In genomic region chr11:65384301-65384889, GRCh38 we compare ENCODE assay signal across 9 cellular contexts. TPM values are rescaled to one million over a fixed set of nuclear protein-coding genes. Genes with fewer than 3 reads are reported as not detected.
A peak's percentile ranks its signal among the peaks of the same experiment; 100 is the strongest.
DNase-seq lines count a peak whose midpoint lies in the region; ATAC-seq and TF ChIP-seq lines count a peak whose summit lies in the region.
"Had no signal": no experiment of that assay in that cellular context is flagged by ENCODE, and none has a peak within 500 bp of the region (broad histone marks: within the 10 kb centered on the region; RNA-seq: fewer than 3 reads in every experiment).

No MANE protein-coding gene starts in this region.

- H3K9me3 ChIP-seq in PC-9 (ENCODE audit: insufficient read depth, low read depth), result no peaks in the 10 kb centered on the region
- no peaks in the 10 kb centered on the region for H3K9me3 ChIP-seq in colonic mucosa
- H3K9me3 ChIP-seq in naive thymus-derived CD4-positive, alpha-beta T cell (ENCODE audit: control insufficient read depth in 2 of 3, low read length in 3 of 3), result no peaks in the 10 kb centered on the region

- H3K27ac ChIP-seq in PC-9 (peak overlapping the region; percentile 93), colonic mucosa (peak overlapping the region; percentile 98)
- peak overlapping the region; percentile 82 for H3K27ac ChIP-seq in naive thymus-derived CD4-positive, alpha-beta T cell (ENCODE audit: low read depth, low read length)

- H3K9ac ChIP-seq in colonic mucosa (ENCODE audit: low read depth in 2 of 2, low read length in 2 of 2), result peak overlapping the region; percentile 31 to 32

- intact Hi-C loops in PC-9 (cut with micrococcal nuclease; ENCODE audit: unreplicated experiment), result no loop called here
- intact Hi-C loops in colonic mucosa (cut with DNase I), result loop anchor here (5.0 kb wide), 1 partner anchor 33 kb away; no protein-coding TSS in a partner anchor
- intact Hi-C loops in naive thymus-derived CD4-positive, alpha-beta T cell (cut with micrococcal nuclease), result no loop called here

- H3K9me2 ChIP-seq in PC-9 (ENCODE audit: insufficient read depth), result no peaks in the 10 kb centered on the region

- peak overlapping the region; percentile 97 to 100 (median 99) for H3K27ac Mint-ChIP-seq in naive thymus-derived CD4-positive, alpha-beta T cell

- H3K4me3 ChIP-seq in AG10803 (ENCODE audit: low read length) (no peak overlapping the region), PC-9 (no peak overlapping the region), colonic mucosa (no peak overlapping the region)
- no peak overlapping the region for H3K4me3 ChIP-seq in naive thymus-derived CD4-positive, alpha-beta T cell (ENCODE audit: low read length)

- POLR2A ChIA-PET in PC-9 (lab: Charles Lee; ENCODE audit: unreplicated experiment), result no interaction called here
- POLR2A ChIA-PET in naive thymus-derived CD4-positive, alpha-beta T cell (lab: Charles Lee), result interaction anchor here (0.7 to 17.2 kb wide), 10 partner anchors 11 to 141 kb away, joined by 3 to 460 read pairs (median 5); partner anchors contain the start of genes MALAT1, NEAT1 and SCYL1

- peaks cover 54% of the 10 kb centered on the region for H3F3A ChIP-seq in PC-9 (ENCODE audit: insufficient read depth, low read depth)

- CTCF ChIA-PET in PC-9 (lab: Charles Lee), result no interaction called here
- CTCF ChIA-PET in naive thymus-derived CD4-positive, alpha-beta T cell (lab: Charles Lee), result interaction anchor here (1.7 to 2.7 kb wide), 2 partner anchors 32 to 123 kb away, joined by 7 to 17 read pairs; no protein-coding TSS in a partner anchor

- ATAC-seq in naive thymus-derived CD4-positive, alpha-beta T cell, result no peak

- no peaks in the 10 kb centered on the region for H3K27me3 Mint-ChIP-seq in naive thymus-derived CD4-positive, alpha-beta T cell

- no peak overlapping the region for H2AFZ ChIP-seq in PC-9

- no peaks in the 10 kb centered on the region for H4K20me1 ChIP-seq in PC-9 (ENCODE audit: insufficient read depth)

- peak overlapping the region; percentile 83 for H3K4me2 ChIP-seq in PC-9

- no peaks in the 10 kb centered on the region for H3K27me3 ChIP-seq in PC-9 (ENCODE audit: insufficient read depth, low read depth)
- H3K27me3 ChIP-seq in colonic mucosa, result no peaks in the 10 kb centered on the region
- no peaks in the 10 kb centered on the region for H3K27me3 ChIP-seq in naive thymus-derived CD4-positive, alpha-beta T cell (ENCODE audit: control insufficient read depth in 2 of 2, insufficient read depth in 2 of 2, low read length in 2 of 2)

- DNase-seq in AG10803 (ENCODE audit: low read depth), result peak; percentile 57
- no peak for DNase-seq in PC-9
- DNase-seq in colonic mucosa, result no peak
- DNase-seq in naive thymus-derived CD4-positive, alpha-beta T cell, result peak in 1 of 9 donors; percentile 23
- DNase-seq in NCI-H1436 (lab: John Stamatoyannopoulos, UW), result no peak
- DNase-seq in iPS-NIHi11 (ENCODE audit: low spot score), result no peak
- no peak for DNase-seq in GOT3 (lab: John Stamatoyannopoulos, UW)
- DNase-seq in inferior parietal cortex (ENCODE audit: extremely low spot score), result no peak
- DNase-seq: RPMI8226 had no signal

- no TSS peak for BruUV-seq in PC-9 (replicated peaks; lab: Mats Ljungman, UMichigan)

- H3K36me3 Mint-ChIP-seq in naive thymus-derived CD4-positive, alpha-beta T cell, result peaks cover 0 to 5% (median 0%) of the 10 kb centered on the region in 5 donors

- peaks cover 19% of the 10 kb centered on the region; the same call in 1 of the 2 replicates for H3K79me2 ChIP-seq in PC-9 (ENCODE audit: low read depth)

- peak overlapping the region; percentile 48 to 94 (median 78) for H3K4me3 Mint-ChIP-seq in naive thymus-derived CD4-positive, alpha-beta T cell

- H3K4me1 ChIP-seq in PC-9 (replicated peaks; ENCODE audit: insufficient read depth), result peaks cover 71% of the 10 kb centered on the region
- H3K4me1 ChIP-seq in colonic mucosa, result peaks cover 17% of the 10 kb centered on the region
- peaks cover 62 to 63% of the 10 kb centered on the region in 2 donors for H3K4me1 ChIP-seq in naive thymus-derived CD4-positive, alpha-beta T cell (ENCODE audit: control insufficient read depth in 2 of 2, insufficient read depth in 2 of 2, low read length in 2 of 2)

- peaks cover 46 to 77% (median 66%) of the 10 kb centered on the region in 7 donors for H3K4me1 Mint-ChIP-seq in naive thymus-derived CD4-positive, alpha-beta T cell

- TF ChIP-seq CTCF in AG10803 (conservative IDR thresholded peaks at IDR 0.05; ENCODE audit: low read length), result no peak
- TF ChIP-seq CTCF in PC-9 (conservative IDR thresholded peaks at IDR 0.05), result no peak
- TF ChIP-seq CTCF in colonic mucosa (IDR thresholded peaks at IDR 0.05), result no peak

- H3K9me3 Mint-ChIP-seq in naive thymus-derived CD4-positive, alpha-beta T cell, result peaks cover 0 to 2% (median 0%) of the 10 kb centered on the region in 11 donors

- H3K36me3 ChIP-seq in PC-9 (ENCODE audit: low read depth) (no peaks in the 10 kb centered on the region), colonic mucosa (no peaks in the 10 kb centered on the region)
- peaks cover 0 to 23% (median 0%) of the 10 kb centered on the region in 3 experiments for H3K36me3 ChIP-seq in naive thymus-derived CD4-positive, alpha-beta T cell (ENCODE audit: control insufficient read depth in 2 of 3, insufficient read depth in 3 of 3, low read length in 3 of 3)

RNA-seq across cellular contexts. Expression of gene SLC25A45, which starts 1.9 kb away (rescaled TPM):
- total RNA-seq in PC-9 (2021), result 9.5 and 9.8 TPM in 2 replicates
- 1 to 10 TPM; 4.4 to 6.9 TPM for total RNA-seq in colonic mucosa
- total RNA-seq in naive thymus-derived CD4-positive, alpha-beta T cell, result 10 to 100 TPM; 20.2 to 90.6 (median 34.1) TPM
- polyA plus RNA-seq in naive thymus-derived CD4-positive, alpha-beta T cell, result 10 to 100 TPM; 12.3 to 21.3 TPM

RNA-seq across cellular contexts. Expression of gene FRMD8, which starts 2.0 kb away (rescaled TPM):
- 32.4 and 48.9 TPM in 2 replicates for total RNA-seq in PC-9 (2021)
- total RNA-seq in colonic mucosa, result 10 to 100 TPM; 30.7 to 43.9 TPM
- 10 to 100 TPM; 28.9 to 66.8 (median 44.7) TPM for total RNA-seq in naive thymus-derived CD4-positive, alpha-beta T cell
- polyA plus RNA-seq in naive thymus-derived CD4-positive, alpha-beta T cell, result 10 to 100 TPM; 39.3 to 55.8 TPM

RNA-seq across cellular contexts. Expression of gene TIGD3, which starts 29.8 kb away (rescaled TPM):
- total RNA-seq in PC-9 (2021), result 1.7 and 1.8 TPM in 2 replicates
- under 1 TPM; 0.48 to 0.77 TPM for total RNA-seq in colonic mucosa
- 1 to 10 TPM in 4 of 5 experiments, under 1 TPM in 1; 0.39 to 2.0 (median 1.6) TPM for total RNA-seq in naive thymus-derived CD4-positive, alpha-beta T cell
- polyA plus RNA-seq in naive thymus-derived CD4-positive, alpha-beta T cell, result under 1 TPM; 0.45 to 0.75 TPM

RNA-seq across cellular contexts. Expression of gene NEAT1, which starts 38.2 kb away (rescaled TPM):
- total RNA-seq in PC-9 (2021) (825 and 938 TPM in 2 replicates), colonic mucosa (100 to 1,000 TPM; 269 to 502 TPM)
- total RNA-seq in naive thymus-derived CD4-positive, alpha-beta T cell, result 1,000 to 10,000 TPM in 1 of 5 experiments, 100 to 1,000 TPM in 4; 358 to 1,454 (median 414) TPM
- 1 to 10 TPM; 2.5 to 2.6 TPM for polyA plus RNA-seq in naive thymus-derived CD4-positive, alpha-beta T cell

RNA-seq across cellular contexts. Expression of gene DPF2, which starts 50.7 kb away (rescaled TPM):
- total RNA-seq in PC-9 (2021) (75.6 and 80.6 TPM in 2 replicates), colonic mucosa (10 to 100 TPM; 35.0 to 48.0 TPM)
- 10 to 100 TPM; 45.3 to 99.3 (median 88.1) TPM for total RNA-seq in naive thymus-derived CD4-positive, alpha-beta T cell
- 10 to 100 TPM; 52.4 to 70.6 TPM for polyA plus RNA-seq in naive thymus-derived CD4-positive, alpha-beta T cell
